ENCODE assay signal across 20 cellular contexts in the genomic region with DNA sequence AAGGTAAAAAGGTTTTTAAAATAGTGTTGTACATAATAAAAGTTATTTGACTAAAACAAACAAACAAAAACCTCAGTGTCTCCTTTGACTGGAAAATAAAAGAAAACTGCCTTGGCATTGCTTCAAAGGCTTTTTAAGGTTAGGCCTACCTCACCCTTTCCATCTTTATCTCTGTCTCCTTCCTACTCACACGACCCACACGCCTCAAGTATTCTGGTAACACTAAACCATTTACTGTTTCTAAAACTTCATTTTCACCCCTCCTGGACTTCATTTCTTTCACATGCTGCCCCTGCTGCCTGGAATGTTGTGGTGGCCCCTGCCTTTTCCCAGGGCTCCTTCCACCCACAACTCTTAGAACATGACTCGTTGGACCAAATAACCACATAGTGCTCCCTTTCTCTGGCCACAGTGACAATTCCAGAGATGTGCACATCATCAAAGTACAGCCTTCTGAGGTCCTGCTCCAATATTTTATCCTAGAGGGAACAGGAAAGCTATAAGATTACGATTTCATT. TPM values are rescaled to one million over a fixed set of nuclear protein-coding genes. Genes with fewer than 3 reads are reported as not detected.
A peak's percentile ranks its signal among the peaks of the same experiment; 100 is the strongest.
DNase-seq lines count a peak whose midpoint lies in the region; ATAC-seq and TF ChIP-seq lines count a peak whose summit lies in the region.
"Had no signal": no experiment of that assay in that cellular context is flagged by ENCODE, and none has a peak within 500 bp of the region (broad histone marks: within the 10 kb centered on the region; RNA-seq: fewer than 3 reads in every experiment).

No MANE protein-coding gene starts in this region.

- H3K4me3 Mint-ChIP-seq in mesothelial cell of epicardium (no peak overlapping the region), CD14-positive monocyte (no peak overlapping the region)
- H3K4me3 Mint-ChIP-seq: activated naive CD4-positive, alpha-beta T cell treated with anti-CD3 and anti-CD28 coated beads, Interleukin-2, amount 10 ng/mL, durations not matched to agents 7 days and 5 days; naive thymus-derived CD8-positive, alpha-beta T cell had no signal

- peaks cover 30% of the 10 kb centered on the region for H3K4me1 ChIP-seq in HEK293 (ENCODE audit: control insufficient read depth, insufficient read depth, low read length)
- peaks cover 13% of the 10 kb centered on the region for H3K4me1 ChIP-seq in A673 (ENCODE audit: insufficient read depth, low read length, poor library complexity, severe bottlenecking)
- H3K4me1 ChIP-seq: A549, breast epithelium, Caco-2, SJSA1 had no signal

- no peaks in the 10 kb centered on the region for H3K27me3 Mint-ChIP-seq in mesothelial cell of epicardium (ENCODE audit: low read depth)
- H3K27me3 Mint-ChIP-seq in CD14-positive monocyte (ENCODE audit: low read depth in 3 of 3) = no peaks in the 10 kb centered on the region
- H3K27me3 Mint-ChIP-seq: activated naive CD4-positive, alpha-beta T cell treated with anti-CD3 and anti-CD28 coated beads, Interleukin-2, amount 10 ng/mL, durations not matched to agents 7 days and 5 days had no signal

- H3K4me1 Mint-ChIP-seq in mesothelial cell of epicardium = peaks cover 10% of the 10 kb centered on the region
- no peaks in the 10 kb centered on the region for H3K4me1 Mint-ChIP-seq in CD14-positive monocyte
- H3K4me1 Mint-ChIP-seq: activated naive CD4-positive, alpha-beta T cell treated with anti-CD3 and anti-CD28 coated beads, Interleukin-2, amount 10 ng/mL, durations not matched to agents 7 days and 5 days; naive thymus-derived CD8-positive, alpha-beta T cell had no signal

- CTCF ChIA-PET in HEK293 (lab: Yijun Ruan, JAX) = no interaction called here
- CTCF ChIA-PET in A673 (lab: Charles Lee) = no interaction called here

- H3K9me3 ChIP-seq in HEK293 (ENCODE audit: control insufficient read depth, insufficient read depth, low read depth, low read length) = no peaks in the 10 kb centered on the region
- H3K9me3 ChIP-seq in A673 (ENCODE audit: low read depth, low read length, poor library complexity, severe bottlenecking) = no peaks in the 10 kb centered on the region
- H3K9me3 ChIP-seq: A549, breast epithelium, Caco-2, SJSA1 had no signal

- in situ Hi-C loops in brain microvascular endothelial cell (cut with HindIII; ENCODE audit: low pct_ligation_motif_present, low sequenced_read_pairs) = no loop called here

- H3K9me3 Mint-ChIP-seq in mesothelial cell of epicardium = no peaks in the 10 kb centered on the region
- H3K9me3 Mint-ChIP-seq in CD14-positive monocyte = no peaks in the 10 kb centered on the region
- H3K9me3 Mint-ChIP-seq: activated naive CD4-positive, alpha-beta T cell treated with anti-CD3 and anti-CD28 coated beads, Interleukin-2, amount 10 ng/mL, durations not matched to agents 7 days and 5 days had no signal

- H3K36me3 Mint-ChIP-seq in mesothelial cell of epicardium = no peaks in the 10 kb centered on the region
- H3K36me3 Mint-ChIP-seq in CD14-positive monocyte = no peaks in the 10 kb centered on the region
- H3K36me3 Mint-ChIP-seq: activated naive CD4-positive, alpha-beta T cell treated with anti-CD3 and anti-CD28 coated beads, Interleukin-2, amount 10 ng/mL, durations not matched to agents 7 days and 5 days; naive thymus-derived CD8-positive, alpha-beta T cell had no signal

- BruUV-seq in A673 (replicated peaks; lab: Mats Ljungman, UMichigan) = no TSS peak

- H3K27ac ChIP-seq in HEK293 (ENCODE audit: extremely low read depth, low read depth, low read length) = no peak overlapping the region
- H3K27ac ChIP-seq in brain microvascular endothelial cell = no peak overlapping the region
- no peak overlapping the region for H3K27ac ChIP-seq in A673 (ENCODE audit: low read depth, low read length, poor library complexity, severe bottlenecking)
- H3K27ac ChIP-seq: A549, breast epithelium, SJSA1 had no signal

- H3K27me3 ChIP-seq in brain microvascular endothelial cell (replicated peaks) (no peaks in the 10 kb centered on the region), A673 (replicated peaks; ENCODE audit: insufficient read depth, low read depth, low read length, poor library complexity) (no peaks in the 10 kb centered on the region)
- H3K27me3 ChIP-seq: breast epithelium, SJSA1 had no signal

- peak; percentile 28 for TF ChIP-seq CTCF in AG09309 (IDR thresholded peaks at IDR 0.05; ENCODE audit: control insufficient read depth, insufficient read depth, low read depth, low read length, missing control alignments)
- peak; percentile 49; the same call in 1 of the 2 replicates for TF ChIP-seq CTCF in HEK293 (tag by site-specific recombination; IDR thresholded peaks at IDR 0.05)
- TF ChIP-seq CTCF in brain microvascular endothelial cell (IDR thresholded peaks at IDR 0.05; ENCODE audit: low read depth, low read length, missing control alignments) = peak; percentile 48
- no peak for TF ChIP-seq CTCF in mesothelial cell of epicardium (IDR thresholded peaks at IDR 0.05; ENCODE audit: unreplicated experiment)
- TF ChIP-seq CTCF in A673 (conservative IDR thresholded peaks at IDR 0.05; ENCODE audit: low read depth, low read length) = no peak
- no peak for TF ChIP-seq CTCF in CD14-positive monocyte (IDR thresholded peaks at IDR 0.05)

- peak overlapping the region; percentile 43 for H3K27ac Mint-ChIP-seq in mesothelial cell of epicardium
- no peak overlapping the region for H3K27ac Mint-ChIP-seq in CD14-positive monocyte
- H3K27ac Mint-ChIP-seq: activated naive CD4-positive, alpha-beta T cell treated with anti-CD3 and anti-CD28 coated beads, Interleukin-2, amount 10 ng/mL, durations not matched to agents 7 days and 5 days; naive thymus-derived CD8-positive, alpha-beta T cell had no signal

- no peaks in the 10 kb centered on the region for H3K36me3 ChIP-seq in HEK293 (ENCODE audit: control insufficient read depth in 2 of 2, insufficient read depth in 1 of 2, low read length in 2 of 2)
- no peaks in the 10 kb centered on the region for H3K36me3 ChIP-seq in brain microvascular endothelial cell (replicated peaks)
- H3K36me3 ChIP-seq in A673 (ENCODE audit: insufficient read depth, low read length, poor library complexity, severe bottlenecking) = no peaks in the 10 kb centered on the region
- H3K36me3 ChIP-seq: breast epithelium, SJSA1 had no signal

- H3K4me3 ChIP-seq in AG09309 (ENCODE audit: control insufficient read depth, low read depth, low read length) (no peak overlapping the region), HEK293 (ENCODE audit: low read depth, low read length) (no peak overlapping the region), brain microvascular endothelial cell (ENCODE audit: low read depth, low read length) (no peak overlapping the region), A673 (ENCODE audit: low read depth, low read length, poor library complexity, severe bottlenecking) (no peak overlapping the region)
- H3K4me3 ChIP-seq: A549, breast epithelium, SJSA1 had no signal

- no peak for ATAC-seq in HG03457 (IDR thresholded peaks at IDR 0.05; ENCODE audit: unreplicated experiment)
- ATAC-seq: A549; naive thymus-derived CD8-positive, alpha-beta T cell had no signal

- POLR2A ChIA-PET in HEK293 (lab: Yijun Ruan, JAX) = no interaction called here
- POLR2A ChIA-PET in A673 (lab: Charles Lee; ENCODE audit: low non-redundant PET) = no interaction called here

- DNase-seq in AG09309 (ENCODE audit: low read depth) = no peak
- no peak for DNase-seq in brain microvascular endothelial cell
- DNase-seq in mesothelial cell of epicardium (ENCODE audit: low spot score in 2 of 2, unreplicated experiment in 2 of 2) = no peak
- no peak for DNase-seq in HuH-7 (ENCODE audit: low spot score)
- DNase-seq in A673 (ENCODE audit: low spot score) = no peak
- no peak for DNase-seq in CD14-positive monocyte (ENCODE audit: low spot score)
- DNase-seq: activated CD4-positive, alpha-beta T cell treated with anti-CD3 and anti-CD28 coated beads for 4 hours; activated CD8-positive, alpha-beta memory T cell treated with anti-CD3 and anti-CD28 coated beads, Interleukin-2, amount 50 U/mL, for 48 hours; activated naive CD4-positive, alpha-beta T cell treated with anti-CD3 and anti-CD28 coated beads, Interleukin-2, amount 10 ng/mL, durations not matched to agents 7 days and 5 days; Caco-2; HCEC 1CT; MM.1S; naive thymus-derived CD8-positive, alpha-beta T cell; NCI-H1930; NCI-H510A treated with DMSO at 0.1 percent for 48 hours had no signal

- intact Hi-C loops in A673 (cut with micrococcal nuclease; ENCODE audit: unreplicated experiment) (no loop called here), CD14-positive monocyte (cut with micrococcal nuclease) (no loop called here)

TF ChIP-seq in HEK293, 187 proteins besides CTCF, POLR2A, EP300 and RAD21 (continues in another document):
- TF ChIP-seq, protein P1, sequence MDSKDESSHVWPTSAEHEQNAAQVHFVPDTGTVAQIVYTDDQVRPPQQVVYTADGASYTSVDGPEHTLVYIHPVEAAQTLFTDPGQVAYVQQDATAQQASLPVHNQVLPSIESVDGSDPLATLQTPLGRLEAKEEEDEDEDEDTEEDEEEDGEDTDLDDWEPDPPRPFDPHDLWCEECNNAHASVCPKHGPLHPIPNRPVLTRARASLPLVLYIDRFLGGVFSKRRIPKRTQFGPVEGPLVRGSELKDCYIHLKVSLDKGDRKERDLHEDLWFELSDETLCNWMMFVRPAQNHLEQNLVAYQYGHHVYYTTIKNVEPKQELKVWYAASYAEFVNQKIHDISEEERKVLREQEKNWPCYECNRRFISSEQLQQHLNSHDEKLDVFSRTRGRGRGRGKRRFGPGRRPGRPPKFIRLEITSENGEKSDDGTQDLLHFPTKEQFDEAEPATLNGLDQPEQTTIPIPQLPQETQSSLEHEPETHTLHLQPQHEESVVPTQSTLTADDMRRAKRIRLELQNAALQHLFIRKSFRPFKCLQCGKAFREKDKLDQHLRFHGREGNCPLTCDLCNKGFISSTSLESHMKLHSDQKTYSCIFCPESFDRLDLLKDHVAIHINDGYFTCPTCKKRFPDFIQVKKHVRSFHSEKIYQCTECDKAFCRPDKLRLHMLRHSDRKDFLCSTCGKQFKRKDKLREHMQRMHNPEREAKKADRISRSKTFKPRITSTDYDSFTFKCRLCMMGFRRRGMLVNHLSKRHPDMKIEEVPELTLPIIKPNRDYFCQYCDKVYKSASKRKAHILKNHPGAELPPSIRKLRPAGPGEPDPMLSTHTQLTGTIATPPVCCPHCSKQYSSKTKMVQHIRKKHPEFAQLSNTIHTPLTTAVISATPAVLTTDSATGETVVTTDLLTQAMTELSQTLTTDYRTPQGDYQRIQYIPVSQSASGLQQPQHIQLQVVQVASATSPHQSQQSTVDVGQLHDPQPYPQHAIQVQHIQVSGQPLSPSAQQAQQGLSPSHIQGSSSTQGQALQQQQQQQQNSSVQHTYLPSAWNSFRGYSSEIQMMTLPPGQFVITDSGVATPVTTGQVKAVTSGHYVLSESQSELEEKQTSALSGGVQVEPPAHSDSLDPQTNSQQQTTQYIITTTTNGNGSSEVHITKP (tag by site-specific recombination; IDR thresholded peaks at IDR 0.05) = peak; percentile 36; the same call in 1 of the 2 replicates
- TF ChIP-seq EGR2 (tag by site-specific recombination; IDR thresholded peaks at IDR 0.05; ENCODE audit: low read depth) (peak; percentile 88), OSR2 (tag by site-specific recombination; IDR thresholded peaks at IDR 0.05) (no peak), ZNF155 (tag by site-specific recombination; IDR thresholded peaks at IDR 0.05) (no peak)

RNA-seq across cellular contexts. Expression of gene ERBB4, which starts 54.0 kb away (rescaled TPM):
- 8.5 to 9.5 TPM (median 9.2 TPM) in 3 replicates for total RNA-seq in mesothelial cell of epicardium
- 37.5 and 40.6 TPM in 2 replicates for total RNA-seq in A673 (2021)
- polyA plus RNA-seq in CD14-positive monocyte = not detected
- total RNA-seq: Caco-2; naive thymus-derived CD8-positive, alpha-beta T cell had no signal
- polyA plus RNA-seq: A549; naive thymus-derived CD8-positive, alpha-beta T cell had no signal

Comparison
In these comparisons a context has a peak if more than half of its experiments do, and no peak if none do; other contexts are left out.
1. CTCF ChIP-seq: peak in AG09309 (single experiment), HEK293 (single experiment) and brain microvascular endothelial cell (single experiment); none in mesothelial cell of epicardium (single experiment), A673 (single experiment) and CD14-positive monocyte (single experiment).